In the genomic region with DNA sequence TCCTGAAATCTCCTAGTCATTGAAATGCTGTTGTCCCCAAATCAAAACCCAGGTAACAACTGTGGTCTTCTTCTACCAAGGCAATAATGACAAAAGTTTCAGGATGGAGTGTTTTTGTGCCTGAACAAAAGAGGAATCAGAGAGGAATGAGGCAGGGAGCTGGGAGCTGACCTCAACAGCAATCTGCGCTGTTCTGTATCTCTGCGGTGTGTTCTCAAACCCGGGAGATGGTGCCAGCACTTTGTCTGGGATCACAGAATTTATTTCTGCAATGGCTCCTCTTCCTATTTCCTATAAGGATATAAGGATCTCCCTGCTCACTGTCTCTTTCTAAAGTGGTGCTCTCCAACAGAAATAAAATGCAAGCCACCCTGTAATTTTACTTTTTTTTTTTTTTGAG, we compare ENCODE assay signal across 10 cellular contexts. TPM values are rescaled to one million over a fixed set of nuclear protein-coding genes. Genes with fewer than 3 reads are reported as not detected.
DNase-seq lines count a peak whose midpoint lies in the region; TF ChIP-seq lines count a peak whose summit lies in the region.
"Had no signal": no experiment of that assay in that cellular context is flagged by ENCODE, and none has a peak within 500 bp of the region (broad histone marks: within the 10 kb centered on the region; RNA-seq: fewer than 3 reads in every experiment).

No MANE protein-coding gene starts in this region.

- H3K4me1 ChIP-seq in BLaER1 treated with 17β-estradiol and CSF1 and Interleukin-3, amounts not matched to agents 10 nM and 100 nM = peaks cover 0 to 9% (median 7%) of the 10 kb centered on the region in 10 experiments; a peak in 10 of 20 replicates

- H3K9ac ChIP-seq in BLaER1 treated with 17β-estradiol and CSF1 and Interleukin-3, amounts not matched to agents 10 nM and 100 nM = no peak overlapping the region
- peak overlapping the region; percentile 61 for H3K9ac ChIP-seq in SK-N-MC (ENCODE audit: insufficient read length)

- TF ChIP-seq CTCF in glutamatergic neuron (IDR thresholded peaks at IDR 0.05; ENCODE audit: partially characterized antibody, unreplicated experiment) = no peak
- no peak for TF ChIP-seq CTCF in retinal pigment epithelial cell (conservative IDR thresholded peaks at IDR 0.05; ENCODE audit: low read depth, low read length)

- peak overlapping the region; percentile 75 for H3K4me3 Mint-ChIP-seq in glutamatergic neuron (ENCODE audit: unreplicated experiment)
- H3K4me3 Mint-ChIP-seq in activated CD4-positive, alpha-beta memory T cell treated with anti-CD3 and anti-CD28 coated beads for 36 hours = no peak overlapping the region
- H3K4me3 Mint-ChIP-seq: dendritic cell treated with granulocyte-macrophage colony-stimulating factor and Interleukin-4, amounts not matched to agents 40 ng/mL and 50 ng/mL, for 4 days had no signal

- no peak overlapping the region for H3K27ac Mint-ChIP-seq in glutamatergic neuron (ENCODE audit: unreplicated experiment)
- H3K27ac Mint-ChIP-seq in activated CD4-positive, alpha-beta memory T cell treated with anti-CD3 and anti-CD28 coated beads for 36 hours = no peak overlapping the region
- H3K27ac Mint-ChIP-seq: dendritic cell treated with granulocyte-macrophage colony-stimulating factor and Interleukin-4, amounts not matched to agents 40 ng/mL and 50 ng/mL, for 4 days had no signal

- H3K27me3 ChIP-seq in BLaER1 treated with 17β-estradiol and CSF1 and Interleukin-3, amounts not matched to agents 10 nM and 100 nM = peaks cover 11 to 22% (median 17%) of the 10 kb centered on the region in 11 experiments

- no peak overlapping the region for H3K4me3 ChIP-seq in BLaER1 treated with 17β-estradiol and CSF1 and Interleukin-3, amounts not matched to agents 10 nM and 100 nM
- H3K4me3 ChIP-seq in SK-N-MC (peak overlapping the region; percentile 82), retinal pigment epithelial cell (ENCODE audit: low read length) (peak overlapping the region; percentile 54)

- no peaks in the 10 kb centered on the region for H3K36me3 Mint-ChIP-seq in glutamatergic neuron (ENCODE audit: unreplicated experiment)
- H3K36me3 Mint-ChIP-seq in activated CD4-positive, alpha-beta memory T cell treated with anti-CD3 and anti-CD28 coated beads for 36 hours = no peaks in the 10 kb centered on the region

- CTCF ChIA-PET in activated CD4-positive, alpha-beta memory T cell treated with anti-CD3 and anti-CD28 coated beads for 36 hours (lab: Charles Lee) = interaction anchor here (0.7 kb wide), 1 partner anchor 59 kb away, joined by 3 read pairs; no protein-coding TSS in a partner anchor

- no peaks in the 10 kb centered on the region for H3K27me3 Mint-ChIP-seq in glutamatergic neuron (ENCODE audit: unreplicated experiment)
- peaks cover 28% of the 10 kb centered on the region for H3K27me3 Mint-ChIP-seq in activated CD4-positive, alpha-beta memory T cell treated with anti-CD3 and anti-CD28 coated beads for 36 hours

- H3K9me3 ChIP-seq in BLaER1 treated with 17β-estradiol and CSF1 and Interleukin-3, amounts not matched to agents 10 nM and 100 nM (replicated peaks in 1 of 11) = no peaks in the 10 kb centered on the region
- H3K9me3 ChIP-seq in SK-N-MC (ENCODE audit: low read depth, low read length) = no peaks in the 10 kb centered on the region

- DNase-seq in SK-N-MC (ENCODE audit: low read depth, low spot score) (no peak), glutamatergic neuron (no peak), retinal pigment epithelial cell (ENCODE audit: low read depth) (no peak), RKO (ENCODE audit: low spot score) (no peak)
- no peak for DNase-seq in activated CD4-positive, alpha-beta memory T cell treated with anti-CD3 and anti-CD28 coated beads for 36 hours
- no peak for DNase-seq in central memory CD4-positive, alpha-beta T cell
- no peak for DNase-seq in NK-92 treated with Interleukin-12 subunit alpha and Interleukin-12 subunit beta, amount 100 ng/mL, for 24 hours (lab: John Stamatoyannopoulos, UW)
- DNase-seq: SHP77 had no signal

- H4K20me1 ChIP-seq in BLaER1 treated with 17β-estradiol and CSF1 and Interleukin-3, amounts not matched to agents 10 nM and 100 nM = no peaks in the 10 kb centered on the region

- H3K27ac ChIP-seq in BLaER1 treated with 17β-estradiol and CSF1 and Interleukin-3, amounts not matched to agents 10 nM and 100 nM = no peak overlapping the region
- peak overlapping the region; percentile 69 for H3K27ac ChIP-seq in SK-N-MC

- intact Hi-C loops in activated CD4-positive, alpha-beta memory T cell treated with anti-CD3 and anti-CD28 coated beads for 36 hours (cut with micrococcal nuclease) = no loop called here

- POLR2A ChIA-PET in activated CD4-positive, alpha-beta memory T cell treated with anti-CD3 and anti-CD28 coated beads for 36 hours (lab: Charles Lee) = no interaction called here

- no peaks in the 10 kb centered on the region for H3K9me3 Mint-ChIP-seq in glutamatergic neuron (ENCODE audit: unreplicated experiment)
- no peaks in the 10 kb centered on the region for H3K9me3 Mint-ChIP-seq in activated CD4-positive, alpha-beta memory T cell treated with anti-CD3 and anti-CD28 coated beads for 36 hours
- H3K9me3 Mint-ChIP-seq: dendritic cell treated with granulocyte-macrophage colony-stimulating factor and Interleukin-4, amounts not matched to agents 40 ng/mL and 50 ng/mL, for 4 days had no signal

- peaks cover 2% of the 10 kb centered on the region for H3K4me1 Mint-ChIP-seq in glutamatergic neuron (ENCODE audit: low read depth, unreplicated experiment)
- H3K4me1 Mint-ChIP-seq in activated CD4-positive, alpha-beta memory T cell treated with anti-CD3 and anti-CD28 coated beads for 36 hours (ENCODE audit: low read depth) = peaks cover 5% of the 10 kb centered on the region

- peak overlapping the region; percentile 30 to 58 (median 52); a peak in 20 of 22 replicates for H3K4me2 ChIP-seq in BLaER1 treated with 17β-estradiol and CSF1 and Interleukin-3, amounts not matched to agents 10 nM and 100 nM

- H3K36me3 ChIP-seq in BLaER1 treated with 17β-estradiol and CSF1 and Interleukin-3, amounts not matched to agents 10 nM and 100 nM = no peaks in the 10 kb centered on the region
- H3K36me3 ChIP-seq in SK-N-MC (ENCODE audit: insufficient read depth, low read length) = no peaks in the 10 kb centered on the region

RNA-seq across cellular contexts. Expression of gene GLT8D2, which starts 0.4 kb away (rescaled TPM):
- total RNA-seq in glutamatergic neuron (ENCODE audit: unreplicated experiment) = not detected
- not detected for total RNA-seq in activated CD4-positive, alpha-beta memory T cell treated with anti-CD3 and anti-CD28 coated beads for 36 hours

RNA-seq across cellular contexts. Expression of gene HCFC2, which starts 13.9 kb away (rescaled TPM):
- 25.1 TPM for total RNA-seq in glutamatergic neuron (ENCODE audit: unreplicated experiment)
- 10 to 100 TPM in 1 of 2 experiments, 1 to 10 TPM in 1; 8.9 to 10.8 TPM for total RNA-seq in activated CD4-positive, alpha-beta memory T cell treated with anti-CD3 and anti-CD28 coated beads for 36 hours

Comparison
In these comparisons a context has a peak if more than half of its experiments do, and no peak if none do; other contexts are left out.
1. H3K4me3 ChIP-seq: peak in SK-N-MC (single experiment) and retinal pigment epithelial cell (single experiment); none in BLaER1 treated with 17β-estradiol and CSF1 and Interleukin-3, amounts not matched to agents 10 nM and 100 nM (0 of 10).